1 cellular context compared by ENCODE assay signal in genomic region chr15:82139823-82140268, GRCh38.
TF ChIP-seq lines count a peak whose summit lies in the region.

No MANE protein-coding gene starts in this region.

TF ChIP-seq in endothelial cell of umbilical vein, 7 proteins besides CTCF, POLR2A, EP300 and RAD21:
- no peak for TF ChIP-seq EZH2 (IDR thresholded peaks at IDR 0.05; ENCODE audit: borderline replicate concordance, low read depth, low read length, severe bottlenecking)
- TF ChIP-seq MAX (IDR thresholded peaks at IDR 0.05; ENCODE audit: insufficient read depth, insufficient read length), result no peak
- no peak for TF ChIP-seq GATA2 (IDR thresholded peaks at IDR 0.05; ENCODE audit: insufficient read depth, insufficient read length, low read depth, low read length)
- no peak for TF ChIP-seq MYC (IDR thresholded peaks at IDR 0.05; ENCODE audit: low read depth, low read length)
- TF ChIP-seq JUN (IDR thresholded peaks at IDR 0.05; ENCODE audit: borderline replicate concordance, insufficient read depth, insufficient read length, low read depth), result no peak
- no peak for TF ChIP-seq POLR2AphosphoS5 (IDR thresholded peaks at IDR 0.05; ENCODE audit: insufficient read depth, low read depth, low read length)
- TF ChIP-seq FOS (IDR thresholded peaks at IDR 0.05; ENCODE audit: borderline replicate concordance, insufficient read depth, low read length), result no peak
